In the genomic region with DNA sequence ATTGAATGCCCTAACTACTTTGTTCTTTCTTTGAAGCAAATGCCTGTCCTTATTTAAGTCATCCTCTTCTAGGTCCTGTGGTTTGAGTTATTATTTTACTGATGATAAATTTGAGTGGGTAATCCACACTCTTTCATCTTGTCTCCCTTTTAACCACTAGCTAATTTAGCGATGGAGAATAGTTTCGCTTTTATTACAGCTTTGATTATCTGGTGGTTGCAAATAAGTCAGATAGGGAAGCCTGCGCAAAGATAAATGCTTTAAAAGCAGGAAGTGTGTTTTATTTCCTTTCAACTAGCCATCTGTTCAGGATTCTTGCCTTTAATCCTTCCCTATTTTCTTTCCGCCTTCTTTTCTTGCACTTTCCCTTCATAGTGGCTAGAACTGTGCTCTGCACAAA, we compare ENCODE assay signal across 2 cellular contexts.
TF ChIP-seq lines count a peak whose summit lies in the region.

No MANE protein-coding gene starts in this region.

TF ChIP-seq in SK-N-SH, 30 proteins besides CTCF, POLR2A, EP300 and RAD21 (continued from another document):
- TF ChIP-seq, protein P1, sequence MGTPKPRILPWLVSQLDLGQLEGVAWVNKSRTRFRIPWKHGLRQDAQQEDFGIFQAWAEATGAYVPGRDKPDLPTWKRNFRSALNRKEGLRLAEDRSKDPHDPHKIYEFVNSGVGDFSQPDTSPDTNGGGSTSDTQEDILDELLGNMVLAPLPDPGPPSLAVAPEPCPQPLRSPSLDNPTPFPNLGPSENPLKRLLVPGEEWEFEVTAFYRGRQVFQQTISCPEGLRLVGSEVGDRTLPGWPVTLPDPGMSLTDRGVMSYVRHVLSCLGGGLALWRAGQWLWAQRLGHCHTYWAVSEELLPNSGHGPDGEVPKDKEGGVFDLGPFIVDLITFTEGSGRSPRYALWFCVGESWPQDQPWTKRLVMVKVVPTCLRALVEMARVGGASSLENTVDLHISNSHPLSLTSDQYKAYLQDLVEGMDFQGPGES (IDR thresholded peaks at IDR 0.05; ENCODE audit: low read depth, low read length) = no peak
- TF ChIP-seq NFIC (IDR thresholded peaks at IDR 0.05; ENCODE audit: borderline replicate concordance) (no peak), RXRA (IDR thresholded peaks at IDR 0.05; ENCODE audit: borderline replicate concordance, low read depth) (no peak), FOXM1 (IDR thresholded peaks at IDR 0.05; ENCODE audit: low read depth) (no peak), TEAD4 (IDR thresholded peaks at IDR 0.05; ENCODE audit: borderline replicate concordance, insufficient read depth) (no peak), MXI1 (IDR thresholded peaks at IDR 0.05; ENCODE audit: low read depth, low read length) (no peak), TCF12 (IDR thresholded peaks at IDR 0.05) (no peak), GATA2 (CRISPR knock-in tag; IDR thresholded peaks at IDR 0.05) (no peak), CHD2 (IDR thresholded peaks at IDR 0.05; ENCODE audit: low read length, partially characterized antibody) (no peak)
- TF ChIP-seq, protein P2, sequence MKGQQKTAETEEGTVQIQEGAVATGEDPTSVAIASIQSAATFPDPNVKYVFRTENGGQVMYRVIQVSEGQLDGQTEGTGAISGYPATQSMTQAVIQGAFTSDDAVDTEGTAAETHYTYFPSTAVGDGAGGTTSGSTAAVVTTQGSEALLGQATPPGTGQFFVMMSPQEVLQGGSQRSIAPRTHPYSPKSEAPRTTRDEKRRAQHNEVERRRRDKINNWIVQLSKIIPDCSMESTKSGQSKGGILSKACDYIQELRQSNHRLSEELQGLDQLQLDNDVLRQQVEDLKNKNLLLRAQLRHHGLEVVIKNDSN (IDR thresholded peaks at IDR 0.05; ENCODE audit: borderline replicate concordance, low read depth) = no peak
- TF ChIP-seq, protein P3, sequence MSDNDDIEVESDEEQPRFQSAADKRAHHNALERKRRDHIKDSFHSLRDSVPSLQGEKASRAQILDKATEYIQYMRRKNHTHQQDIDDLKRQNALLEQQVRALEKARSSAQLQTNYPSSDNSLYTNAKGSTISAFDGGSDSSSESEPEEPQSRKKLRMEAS (IDR thresholded peaks at IDR 0.05; ENCODE audit: low read depth) = no peak
TF ChIP-seq in SK-N-SH: peak in this region for 0.

TF ChIP-seq in SK-N-SH treated with all-trans-retinoic acid at 6 μM for 48 hours, 23 proteins besides CTCF, POLR2A, EP300 and RAD21 (continued from another document):
- no peak for TF ChIP-seq CREB5 (CRISPR knock-in tag; IDR thresholded peaks at IDR 0.05; ENCODE audit: low read depth)
- TF ChIP-seq, protein P4, sequence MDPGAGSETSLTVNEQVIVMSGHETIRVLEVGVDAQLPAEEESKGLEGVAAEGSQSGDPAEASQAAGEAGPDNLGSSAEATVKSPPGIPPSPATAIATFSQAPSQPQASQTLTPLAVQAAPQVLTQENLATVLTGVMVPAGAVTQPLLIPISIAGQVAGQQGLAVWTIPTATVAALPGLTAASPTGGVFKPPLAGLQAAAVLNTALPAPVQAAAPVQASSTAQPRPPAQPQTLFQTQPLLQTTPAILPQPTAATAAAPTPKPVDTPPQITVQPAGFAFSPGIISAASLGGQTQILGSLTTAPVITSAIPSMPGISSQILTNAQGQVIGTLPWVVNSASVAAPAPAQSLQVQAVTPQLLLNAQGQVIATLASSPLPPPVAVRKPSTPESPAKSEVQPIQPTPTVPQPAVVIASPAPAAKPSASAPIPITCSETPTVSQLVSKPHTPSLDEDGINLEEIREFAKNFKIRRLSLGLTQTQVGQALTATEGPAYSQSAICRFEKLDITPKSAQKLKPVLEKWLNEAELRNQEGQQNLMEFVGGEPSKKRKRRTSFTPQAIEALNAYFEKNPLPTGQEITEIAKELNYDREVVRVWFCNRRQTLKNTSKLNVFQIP (CRISPR knock-in tag; IDR thresholded peaks at IDR 0.05; ENCODE audit: borderline replicate concordance, low read depth) = no peak
- TF ChIP-seq ZFP3 (CRISPR knock-in tag; IDR thresholded peaks at IDR 0.05) = no peak
- TF ChIP-seq ZNF565 (CRISPR knock-in tag; conservative IDR thresholded peaks at IDR 0.05; ENCODE audit: low read depth) = no peak
- TF ChIP-seq ESRRG (CRISPR knock-in tag; IDR thresholded peaks at IDR 0.05) = no peak
- TF ChIP-seq ISL1 (CRISPR knock-in tag; IDR thresholded peaks at IDR 0.05) = no peak
- no peak for TF ChIP-seq ARNTL (CRISPR knock-in tag; IDR thresholded peaks at IDR 0.05; ENCODE audit: borderline replicate concordance, low read depth)
- TF ChIP-seq PATZ1 (CRISPR knock-in tag; IDR thresholded peaks at IDR 0.05; ENCODE audit: borderline replicate concordance) = no peak
- no peak for TF ChIP-seq ZNF70 (CRISPR knock-in tag; IDR thresholded peaks at IDR 0.05)
- TF ChIP-seq ZC3H10 (CRISPR knock-in tag; IDR thresholded peaks at IDR 0.05) = no peak
- TF ChIP-seq BACH2 (CRISPR knock-in tag; IDR thresholded peaks at IDR 0.05; ENCODE audit: borderline replicate concordance) = no peak
- no peak for TF ChIP-seq ZFP30 (CRISPR knock-in tag; IDR thresholded peaks at IDR 0.05)
- no peak for TF ChIP-seq TSHZ2 (CRISPR knock-in tag; IDR thresholded peaks at IDR 0.05)
- TF ChIP-seq PPARA (CRISPR knock-in tag; IDR thresholded peaks at IDR 0.05; ENCODE audit: borderline replicate concordance) = no peak
